In the genomic region with DNA sequence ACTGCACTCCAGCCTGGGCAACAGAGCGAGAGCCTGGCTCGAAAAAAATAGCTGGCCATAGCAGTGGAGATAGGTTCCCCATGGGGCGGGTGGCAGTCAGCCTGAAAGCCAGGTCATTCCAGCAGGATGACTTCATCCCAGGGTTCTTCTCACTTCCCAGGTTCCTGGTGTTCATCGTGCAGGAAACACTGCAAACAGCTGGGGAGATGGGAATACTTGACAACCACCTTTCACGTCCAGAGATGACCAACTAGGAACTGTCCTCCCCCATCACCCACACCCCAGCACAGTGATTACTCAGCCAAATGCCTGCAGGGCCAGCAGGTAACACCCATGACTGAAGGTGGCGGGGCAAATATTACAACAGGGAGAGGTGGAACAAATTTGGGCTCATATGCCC, we compare ENCODE assay signal across 1 cellular context.
TF ChIP-seq lines count a peak whose summit lies in the region.

No MANE protein-coding gene starts in this region.

TF ChIP-seq in HepG2, 621 proteins besides CTCF, POLR2A, EP300 and RAD21:
- peak; percentile 53 for TF ChIP-seq SAP130 (CRISPR knock-in tag; IDR thresholded peaks at IDR 0.05; ENCODE audit: low read depth)
- peak; percentile 14 for TF ChIP-seq PRPF4 (IDR thresholded peaks at IDR 0.05; ENCODE audit: low read depth, low read length, poor library complexity, severe bottlenecking)
- no peak for TF ChIP-seq FOSL1 (CRISPR knock-in tag; IDR thresholded peaks at IDR 0.05; ENCODE audit: borderline replicate concordance)
- no peak for TF ChIP-seq ZNF775 (CRISPR knock-in tag; IDR thresholded peaks at IDR 0.05; ENCODE audit: borderline replicate concordance)
- TF ChIP-seq, protein P1, sequence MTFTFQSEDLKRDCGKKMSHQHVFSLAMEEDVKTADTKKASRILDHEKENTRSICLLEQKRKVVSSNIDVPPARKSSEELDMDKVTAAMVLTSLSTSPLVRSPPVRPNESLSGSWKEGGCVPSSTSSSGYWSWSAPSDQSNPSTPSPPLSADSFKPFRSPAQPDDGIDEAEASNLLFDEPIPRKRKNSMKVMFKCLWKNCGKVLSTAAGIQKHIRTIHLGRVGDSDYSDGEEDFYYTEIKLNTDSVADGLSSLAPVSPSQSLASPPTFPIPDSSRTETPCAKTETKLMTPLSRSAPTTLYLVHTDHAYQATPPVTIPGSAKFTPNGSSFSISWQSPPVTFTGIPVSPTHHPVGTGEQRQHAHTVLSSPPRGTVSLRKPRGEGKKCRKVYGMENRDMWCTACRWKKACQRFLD (CRISPR knock-in tag; IDR thresholded peaks at IDR 0.05; ENCODE audit: borderline replicate concordance), result no peak
- TF ChIP-seq ZSCAN12 (CRISPR knock-in tag; IDR thresholded peaks at IDR 0.05), result no peak
- no peak for TF ChIP-seq NRL (CRISPR knock-in tag; IDR thresholded peaks at IDR 0.05; ENCODE audit: borderline replicate concordance)
- no peak for TF ChIP-seq ARNT (IDR thresholded peaks at IDR 0.05)
- TF ChIP-seq, protein P2, sequence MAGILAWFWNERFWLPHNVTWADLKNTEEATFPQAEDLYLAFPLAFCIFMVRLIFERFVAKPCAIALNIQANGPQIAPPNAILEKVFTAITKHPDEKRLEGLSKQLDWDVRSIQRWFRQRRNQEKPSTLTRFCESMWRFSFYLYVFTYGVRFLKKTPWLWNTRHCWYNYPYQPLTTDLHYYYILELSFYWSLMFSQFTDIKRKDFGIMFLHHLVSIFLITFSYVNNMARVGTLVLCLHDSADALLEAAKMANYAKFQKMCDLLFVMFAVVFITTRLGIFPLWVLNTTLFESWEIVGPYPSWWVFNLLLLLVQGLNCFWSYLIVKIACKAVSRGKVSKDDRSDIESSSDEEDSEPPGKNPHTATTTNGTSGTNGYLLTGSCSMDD (CRISPR knock-in tag; IDR thresholded peaks at IDR 0.05), result no peak
- peak; percentile 43; the same call in 1 of the 2 replicates for TF ChIP-seq ZBTB38 (CRISPR knock-in tag; IDR thresholded peaks at IDR 0.05)
- TF ChIP-seq, protein P3, sequence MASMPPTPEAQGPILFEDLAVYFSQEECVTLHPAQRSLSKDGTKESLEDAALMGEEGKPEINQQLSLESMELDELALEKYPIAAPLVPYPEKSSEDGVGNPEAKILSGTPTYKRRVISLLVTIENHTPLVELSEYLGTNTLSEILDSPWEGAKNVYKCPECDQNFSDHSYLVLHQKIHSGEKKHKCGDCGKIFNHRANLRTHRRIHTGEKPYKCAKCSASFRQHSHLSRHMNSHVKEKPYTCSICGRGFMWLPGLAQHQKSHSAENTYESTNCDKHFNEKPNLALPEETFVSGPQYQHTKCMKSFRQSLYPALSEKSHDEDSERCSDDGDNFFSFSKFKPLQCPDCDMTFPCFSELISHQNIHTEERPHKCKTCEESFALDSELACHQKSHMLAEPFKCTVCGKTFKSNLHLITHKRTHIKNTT (CRISPR knock-in tag; IDR thresholded peaks at IDR 0.05), result no peak
- TF ChIP-seq, protein P4, sequence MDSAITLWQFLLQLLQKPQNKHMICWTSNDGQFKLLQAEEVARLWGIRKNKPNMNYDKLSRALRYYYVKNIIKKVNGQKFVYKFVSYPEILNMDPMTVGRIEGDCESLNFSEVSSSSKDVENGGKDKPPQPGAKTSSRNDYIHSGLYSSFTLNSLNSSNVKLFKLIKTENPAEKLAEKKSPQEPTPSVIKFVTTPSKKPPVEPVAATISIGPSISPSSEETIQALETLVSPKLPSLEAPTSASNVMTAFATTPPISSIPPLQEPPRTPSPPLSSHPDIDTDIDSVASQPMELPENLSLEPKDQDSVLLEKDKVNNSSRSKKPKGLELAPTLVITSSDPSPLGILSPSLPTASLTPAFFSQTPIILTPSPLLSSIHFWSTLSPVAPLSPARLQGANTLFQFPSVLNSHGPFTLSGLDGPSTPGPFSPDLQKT (CRISPR knock-in tag; IDR thresholded peaks at IDR 0.05; ENCODE audit: borderline replicate concordance), result no peak
- TF ChIP-seq SMAD1 (CRISPR knock-in tag; IDR thresholded peaks at IDR 0.05; ENCODE audit: borderline replicate concordance, low read depth), result no peak
